In genomic region chr3:147410126-147410517, GRCh38 we compare ENCODE assay signal across 11 cellular contexts. TPM values are rescaled to one million over a fixed set of nuclear protein-coding genes. Genes with fewer than 3 reads are reported as not detected.
DNase-seq lines count a peak whose midpoint lies in the region; ATAC-seq and TF ChIP-seq lines count a peak whose summit lies in the region.
"Had no signal": no experiment of that assay in that cellular context is flagged by ENCODE, and none has a peak within 500 bp of the region (broad histone marks: within the 10 kb centered on the region; RNA-seq: fewer than 3 reads in every experiment).

No MANE protein-coding gene starts in this region.

- H3K27ac ChIP-seq in WERI-Rb-1 (no peak overlapping the region), iPS-18a (ENCODE audit: low read length) (no peak overlapping the region), skeletal muscle tissue (ENCODE audit: low read depth, low read length) (peak overlapping the region; percentile 49)

- H3K27me3 ChIP-seq in WERI-Rb-1 (ENCODE audit: insufficient read depth, low read depth, severe bottlenecking) (no peaks in the 10 kb centered on the region), iPS-18a (ENCODE audit: control insufficient read depth, insufficient read depth, low read length) (peaks cover 100% of the 10 kb centered on the region), skeletal muscle tissue (ENCODE audit: control insufficient read depth in 3 of 3, insufficient read depth in 3 of 3, low read length in 3 of 3) (peaks cover 45 to 76% (median 64%) of the 10 kb centered on the region in 3 donors)

- H3K4me3 ChIP-seq in WERI-Rb-1 (ENCODE audit: low read depth, low read length) (0 out of 2 replicates have a peak overlapping the region, but pooled peaks have one; percentile 83), iPS-18a (ENCODE audit: low read length) (peak overlapping the region; percentile 52), skeletal muscle tissue (ENCODE audit: low read length in 3 of 3) (peak overlapping the region; percentile 76 to 91 (median 77))

- peaks cover 4% of the 10 kb centered on the region for H3K9me3 ChIP-seq in WERI-Rb-1 (ENCODE audit: severe bottlenecking)
- H3K9me3 ChIP-seq in iPS-18a (ENCODE audit: control insufficient read depth, low read depth, low read length) = no peaks in the 10 kb centered on the region
- no peaks in the 10 kb centered on the region for H3K9me3 ChIP-seq in skeletal muscle tissue (ENCODE audit: control insufficient read depth in 3 of 3, low read length in 3 of 3)

- peak; percentile 47 for DNase-seq in EL
- DNase-seq in WERI-Rb-1 = no peak
- DNase-seq in CD1c-positive myeloid dendritic cell (ENCODE audit: extremely low spot score) = no peak
- DNase-seq in head of caudate nucleus = no peak
- DNase-seq: activated CD4-positive, alpha-beta memory T cell treated with anti-CD3 and anti-CD28 coated beads for 36 hours; NCI-H526 treated with DMSO at 0.1 percent for 48 hours had no signal

- H3K9ac ChIP-seq in iPS-18a (ENCODE audit: low read length) (no peak overlapping the region), skeletal muscle tissue (ENCODE audit: low read depth in 1 of 3, low read length in 3 of 3) (peak overlapping the region in 2 of 3 donors; percentile 66 to 92)

- peaks cover 6% of the 10 kb centered on the region; the same call in 1 of the 2 replicates for H3K36me3 ChIP-seq in WERI-Rb-1
- no peaks in the 10 kb centered on the region for H3K36me3 ChIP-seq in iPS-18a (ENCODE audit: control insufficient read depth, low read depth, low read length)
- H3K36me3 ChIP-seq in skeletal muscle tissue (ENCODE audit: control insufficient read depth in 3 of 3, insufficient read depth in 3 of 3, low read length in 3 of 3) = peaks cover 0 to 2% (median 0%) of the 10 kb centered on the region in 3 donors

- no peak for ATAC-seq in HG02852 (IDR thresholded peaks at IDR 0.05; ENCODE audit: unreplicated experiment)
- ATAC-seq in GM19351 (IDR thresholded peaks at IDR 0.05; ENCODE audit: unreplicated experiment) = no peak
- ATAC-seq: HCT116 had no signal

- peaks cover 49% of the 10 kb centered on the region for H3K4me1 ChIP-seq in iPS-18a (ENCODE audit: control insufficient read depth, low read depth, low read length)
- H3K4me1 ChIP-seq in skeletal muscle tissue (ENCODE audit: control insufficient read depth in 3 of 3, insufficient read depth in 3 of 3, low read length in 3 of 3) = peaks cover 14 to 22% (median 18%) of the 10 kb centered on the region in 3 donors

- intact Hi-C loops in head of caudate nucleus (cut with DNase I) = no loop called here

- TF ChIP-seq CTCF in WERI-Rb-1 (IDR thresholded peaks at IDR 0.05; ENCODE audit: low read depth, low read length) = no peak

RNA-seq across cellular contexts. Expression of gene ZIC1, which starts 1.0 kb away (rescaled TPM):
- total RNA-seq in skeletal muscle tissue = 8.4 TPM
- total RNA-seq: activated CD4-positive, alpha-beta memory T cell treated with anti-CD3 and anti-CD28 coated beads for 36 hours had no signal

RNA-seq across cellular contexts. Expression of gene ZIC4, which starts 3.8 kb away (rescaled TPM):
- 2.6 TPM for total RNA-seq in skeletal muscle tissue
- total RNA-seq: activated CD4-positive, alpha-beta memory T cell treated with anti-CD3 and anti-CD28 coated beads for 36 hours had no signal
